In genomic region chr7:5403442-5403841, GRCh38 we compare ENCODE assay signal across 30 cellular contexts.
"Had no signal": no experiment of that assay in that cellular context is flagged by ENCODE, and none has a peak within 500 bp of the region (broad histone marks: within the 10 kb centered on the region; RNA-seq: fewer than 3 reads in every experiment).

No MANE protein-coding gene starts in this region.

- ATAC-seq: activated CD4-positive, CD25-positive, alpha-beta regulatory T cell treated with anti-CD3 and anti-CD28 coated beads, Interleukin-2, amount 50 U/mL, for 24 hours; activated CD8-positive, alpha-beta T cell treated with anti-CD3 and anti-CD28 coated beads for 36 hours; activated T-cell treated with anti-CD3 and anti-CD28 coated beads, Interleukin-2, amount 50 U/mL, for 4 hours; activated T-helper 17 cell treated with anti-CD3 and anti-CD28 coated beads, Interleukin-2, amount 50 U/mL, for 72 hours; effector memory CD8-positive, alpha-beta T cell; gastroesophageal sphincter; T-helper 17 cell had no signal

- DNase-seq: activated B cell treated with CpG ODN at 0.5 μM for 24 hours; activated CD4-positive, alpha-beta T cell treated with anti-CD3 and anti-CD28 coated beads for 48 hours; activated CD4-positive, alpha-beta T cell treated with anti-CD3 and anti-CD28 coated beads, Interleukin-2, amount 50 U/mL, for 1 hour; activated CD4-positive, alpha-beta T cell treated with anti-CD3 and anti-CD28 coated beads, Interleukin-2, amount 50 U/mL, for 48 hours; activated CD8-positive, alpha-beta memory T cell treated with anti-CD3 and anti-CD28 coated beads for 24 hours; activated CD8-positive, alpha-beta T cell treated with anti-CD3 and anti-CD28 coated beads for 36 hours; activated effector memory CD4-positive, alpha-beta T cell treated with anti-CD3 and anti-CD28 coated beads, Interleukin-2, amount 50 U/mL, for 16 hours; activated naive CD4-positive, alpha-beta T cell treated with anti-CD3 and anti-CD28 coated beads for 36 hours; activated naive CD8-positive, alpha-beta T cell treated with anti-CD3 and anti-CD28 coated beads, Interleukin-2, amount 10 ng/mL, durations not matched to agents 7 days and 5 days; activated T-cell treated with anti-CD3 and anti-CD28 coated beads, Interleukin-2, amount 50 U/mL, for 4 hours; brain microvascular endothelial cell; dermis blood vessel endothelial cell; effector CD4-positive, alpha-beta T cell; effector memory CD8-positive, alpha-beta T cell; erythroblast; esophagus squamous epithelium; foreskin melanocyte; head of caudate nucleus; T-helper 1 cell; T-helper 17 cell; T1000; WERI-Rb-1 had no signal

- H3K36me3 Mint-ChIP-seq: activated naive CD8-positive, alpha-beta T cell treated with anti-CD3 and anti-CD28 coated beads, Interleukin-2, amount 10 ng/mL, durations not matched to agents 7 days and 5 days had no signal

- H3K4me1 Mint-ChIP-seq: activated B cell treated with CpG ODN at 0.5 μM for 24 hours; activated naive CD4-positive, alpha-beta T cell treated with anti-CD3 and anti-CD28 coated beads, Interleukin-2, amount 50 U/mL, for 24 hours; activated T-helper 17 cell treated with anti-CD3 and anti-CD28 coated beads, Interleukin-2, amount 50 U/mL, for 72 hours; central memory CD8-positive, alpha-beta T cell had no signal

- H3K9me3 Mint-ChIP-seq: activated B cell treated with CpG ODN at 0.5 μM for 24 hours; activated CD8-positive, alpha-beta T cell treated with anti-CD3 and anti-CD28 coated beads for 36 hours; activated naive CD4-positive, alpha-beta T cell treated with anti-CD3 and anti-CD28 coated beads for 36 hours; activated naive CD4-positive, alpha-beta T cell treated with anti-CD3 and anti-CD28 coated beads, Interleukin-2, amount 50 U/mL, for 24 hours; activated naive CD8-positive, alpha-beta T cell treated with anti-CD3 and anti-CD28 coated beads, Interleukin-2, amount 10 ng/mL, durations not matched to agents 7 days and 5 days; activated T-cell treated with anti-CD3 and anti-CD28 coated beads, Interleukin-2, amount 50 U/mL, for 4 hours; activated T-helper 17 cell treated with anti-CD3 and anti-CD28 coated beads, Interleukin-2, amount 50 U/mL, for 72 hours; central memory CD8-positive, alpha-beta T cell; effector memory CD8-positive, alpha-beta T cell; T-helper 2 cell treated with Interferon-gamma antibody and Interleukin-4, amounts not matched to agents 5 μg/mL and 100 μg/mL, for 36 hours had no signal

- H3K4me3 ChIP-seq: ascending aorta, esophagus squamous epithelium, gastroesophageal sphincter had no signal

- H3K4me3 Mint-ChIP-seq: activated B cell treated with CpG ODN at 0.5 μM for 24 hours; activated CD8-positive, alpha-beta T cell treated with anti-CD3 and anti-CD28 coated beads for 36 hours; activated naive CD4-positive, alpha-beta T cell treated with anti-CD3 and anti-CD28 coated beads for 36 hours; activated naive CD4-positive, alpha-beta T cell treated with anti-CD3 and anti-CD28 coated beads, Interleukin-2, amount 50 U/mL, for 24 hours; activated naive CD8-positive, alpha-beta T cell treated with anti-CD3 and anti-CD28 coated beads, Interleukin-2, amount 10 ng/mL, durations not matched to agents 7 days and 5 days; activated T-cell treated with anti-CD3 and anti-CD28 coated beads, Interleukin-2, amount 50 U/mL, for 4 hours; activated T-helper 17 cell treated with anti-CD3 and anti-CD28 coated beads, Interleukin-2, amount 50 U/mL, for 72 hours; central memory CD8-positive, alpha-beta T cell; effector memory CD8-positive, alpha-beta T cell; T-helper 17 cell; T-helper 2 cell treated with Interferon-gamma antibody and Interleukin-4, amounts not matched to agents 5 μg/mL and 100 μg/mL, for 36 hours had no signal

- H3K27ac Mint-ChIP-seq: activated B cell treated with CpG ODN at 0.5 μM for 24 hours; activated CD8-positive, alpha-beta T cell treated with anti-CD3 and anti-CD28 coated beads for 36 hours; activated naive CD4-positive, alpha-beta T cell treated with anti-CD3 and anti-CD28 coated beads for 36 hours; activated naive CD4-positive, alpha-beta T cell treated with anti-CD3 and anti-CD28 coated beads, Interleukin-2, amount 50 U/mL, for 24 hours; activated naive CD8-positive, alpha-beta T cell treated with anti-CD3 and anti-CD28 coated beads, Interleukin-2, amount 10 ng/mL, durations not matched to agents 7 days and 5 days; activated T-helper 17 cell treated with anti-CD3 and anti-CD28 coated beads, Interleukin-2, amount 50 U/mL, for 72 hours; effector memory CD8-positive, alpha-beta T cell; T-helper 17 cell; T-helper 2 cell treated with Interferon-gamma antibody and Interleukin-4, amounts not matched to agents 5 μg/mL and 100 μg/mL, for 36 hours had no signal

- H3K27me3 ChIP-seq: ascending aorta, brain microvascular endothelial cell, esophagus squamous epithelium, gastroesophageal sphincter had no signal

- H3K9me3 ChIP-seq: ascending aorta, esophagus squamous epithelium, gastroesophageal sphincter had no signal

- FAIRE-seq: bronchial epithelial cell had no signal

- H3K27ac ChIP-seq: brain microvascular endothelial cell, WERI-Rb-1 had no signal
